ENCODE assay signal across 1 cellular context in genomic region chr11:86790867-86791849, GRCh38.
TF ChIP-seq lines count a peak whose summit lies in the region.

No MANE protein-coding gene starts in this region.

TF ChIP-seq in GM23338, 12 proteins besides CTCF, POLR2A, EP300 and RAD21 (continued from another document):
- TF ChIP-seq ZNF462 (CRISPR knock-in tag; IDR thresholded peaks at IDR 0.05) (no peak), EZH2 (IDR thresholded peaks at IDR 0.05; ENCODE audit: low read depth, unreplicated experiment) (no peak), REST (IDR thresholded peaks at IDR 0.05; ENCODE audit: unreplicated experiment) (no peak), NANOG (IDR thresholded peaks at IDR 0.05; ENCODE audit: borderline replicate concordance) (no peak), STAT1 (IDR thresholded peaks at IDR 0.05; ENCODE audit: unreplicated experiment) (no peak), CREB1 (CRISPR knock-in tag; IDR thresholded peaks at IDR 0.05; ENCODE audit: low read depth) (no peak), ETS1 (IDR thresholded peaks at IDR 0.05) (no peak), ZNF114 (CRISPR knock-in tag; IDR thresholded peaks at IDR 0.05) (no peak), EZH2phosphoT487 (IDR thresholded peaks at IDR 0.05; ENCODE audit: unreplicated experiment) (no peak), JUNB (IDR thresholded peaks at IDR 0.05; ENCODE audit: unreplicated experiment) (no peak)
